Comparison of ENCODE assay signal across 19 cellular contexts in genomic region chrX:105725228-105725627, GRCh38.
A peak's percentile ranks its signal among the peaks of the same experiment; 100 is the strongest.
DNase-seq lines count a peak whose midpoint lies in the region; ATAC-seq and TF ChIP-seq lines count a peak whose summit lies in the region.
"Had no signal": no experiment of that assay in that cellular context is flagged by ENCODE, and none has a peak within 500 bp of the region (broad histone marks: within the 10 kb centered on the region; RNA-seq: fewer than 3 reads in every experiment).

No MANE protein-coding gene starts in this region.

- POLR2A ChIA-PET in naive thymus-derived CD4-positive, alpha-beta T cell (lab: Charles Lee): no interaction called here
- POLR2A ChIA-PET in RWPE1 (lab: Yijun Ruan, JAX; ENCODE audit: low non-redundant PET): no interaction called here

- CTCF ChIA-PET in naive thymus-derived CD4-positive, alpha-beta T cell (lab: Charles Lee): no interaction called here
- CTCF ChIA-PET in RWPE1 (lab: Yijun Ruan, JAX): interaction anchor here (0.7 kb wide), 1 partner anchor 24 kb away, joined by 5 read pairs; no protein-coding TSS in a partner anchor

- no peaks in the 10 kb centered on the region for H3K36me3 ChIP-seq in naive thymus-derived CD4-positive, alpha-beta T cell (ENCODE audit: control insufficient read depth in 2 of 3, insufficient read depth in 3 of 3, low read length in 3 of 3)
- H3K36me3 ChIP-seq: BLaER1 had no signal

- H3K27me3 Mint-ChIP-seq in naive thymus-derived CD4-positive, alpha-beta T cell: no peaks in the 10 kb centered on the region
- H3K27me3 Mint-ChIP-seq: CD8-positive, alpha-beta memory T cell had no signal

- no peak overlapping the region for H3K27ac ChIP-seq in naive thymus-derived CD4-positive, alpha-beta T cell (ENCODE audit: low read depth, low read length)
- H3K27ac ChIP-seq in RWPE1: no peak overlapping the region
- H3K27ac ChIP-seq: BLaER1, HL-60, PC-9 had no signal

- no peak overlapping the region for H3K4me3 Mint-ChIP-seq in naive thymus-derived CD4-positive, alpha-beta T cell
- H3K4me3 Mint-ChIP-seq: CD8-positive, alpha-beta memory T cell; T-helper 1 cell treated with Interleukin-12 subunit alpha and Interleukin-12 subunit beta and Interleukin-4 antibody, amounts not matched to agents 30 μg/mL and 1 μg/mL, for 36 hours had no signal

- H3K9me3 ChIP-seq in naive thymus-derived CD4-positive, alpha-beta T cell (ENCODE audit: control insufficient read depth in 2 of 3, low read length in 3 of 3): no peaks in the 10 kb centered on the region
- H3K9me3 ChIP-seq: BLaER1 had no signal

- H3K36me3 Mint-ChIP-seq in naive thymus-derived CD4-positive, alpha-beta T cell: no peaks in the 10 kb centered on the region
- H3K36me3 Mint-ChIP-seq: CD8-positive, alpha-beta memory T cell had no signal

- H3K4me3 ChIP-seq in naive thymus-derived CD4-positive, alpha-beta T cell (ENCODE audit: low read length): no peak overlapping the region
- H3K4me3 ChIP-seq: BLaER1, PC-9 had no signal

- no peaks in the 10 kb centered on the region for H3K27me3 ChIP-seq in naive thymus-derived CD4-positive, alpha-beta T cell (ENCODE audit: control insufficient read depth in 2 of 2, insufficient read depth in 2 of 2, low read length in 2 of 2)

- DNase-seq in naive thymus-derived CD4-positive, alpha-beta T cell: no peak
- no peak for DNase-seq in H4 (ENCODE audit: low spot score)
- DNase-seq in RWPE1 (ENCODE audit: low spot score): no peak
- DNase-seq: CD8-positive, alpha-beta memory T cell; GF-D8; NCI-H1436 treated with DMSO at 0.1 percent for 48 hours; NCI-H2107; NCI-H226; NCI-H526 treated with DMSO at 0.1 percent for 48 hours; PC-9 had no signal

- no peaks in the 10 kb centered on the region for H3K4me1 Mint-ChIP-seq in naive thymus-derived CD4-positive, alpha-beta T cell
- H3K4me1 Mint-ChIP-seq: CD8-positive, alpha-beta memory T cell had no signal

- H3K27ac Mint-ChIP-seq in naive thymus-derived CD4-positive, alpha-beta T cell: no peak overlapping the region
- H3K27ac Mint-ChIP-seq: CD8-positive, alpha-beta memory T cell; T-helper 1 cell treated with Interleukin-12 subunit alpha and Interleukin-12 subunit beta and Interleukin-4 antibody, amounts not matched to agents 30 μg/mL and 1 μg/mL, for 36 hours had no signal

- intact Hi-C loops in naive thymus-derived CD4-positive, alpha-beta T cell (cut with micrococcal nuclease): no loop called here

- H3K9me3 Mint-ChIP-seq in naive thymus-derived CD4-positive, alpha-beta T cell: peaks cover 0 to 7% (median 0%) of the 10 kb centered on the region in 11 donors
- H3K9me3 Mint-ChIP-seq: CD8-positive, alpha-beta memory T cell; T-helper 1 cell treated with Interleukin-12 subunit alpha and Interleukin-12 subunit beta and Interleukin-4 antibody, amounts not matched to agents 30 μg/mL and 1 μg/mL, for 36 hours had no signal

- H3K4me1 ChIP-seq in naive thymus-derived CD4-positive, alpha-beta T cell (ENCODE audit: control insufficient read depth in 2 of 2, insufficient read depth in 2 of 2, low read length in 2 of 2): no peaks in the 10 kb centered on the region
- H3K4me1 ChIP-seq: BLaER1 had no signal

- ATAC-seq in GM18909 (IDR thresholded peaks at IDR 0.05; ENCODE audit: poor library complexity, unreplicated experiment) (peak; percentile 61), GM21723 (IDR thresholded peaks at IDR 0.05; ENCODE audit: unreplicated experiment) (peak; percentile 69), HG03432 (IDR thresholded peaks at IDR 0.05; ENCODE audit: unreplicated experiment) (peak; percentile 92), GM19328 (IDR thresholded peaks at IDR 0.05; ENCODE audit: unreplicated experiment) (no peak)
- no peak for ATAC-seq in naive thymus-derived CD4-positive, alpha-beta T cell
- ATAC-seq: Right ventricle myocardium inferior, SK-N-SH treated with all-trans-retinoic acid at 6 μM for 48 hours had no signal

- no peak for TF ChIP-seq CTCF in RWPE1 (conservative IDR thresholded peaks at IDR 0.05; ENCODE audit: low read depth)

Comparison
In these comparisons a context has a peak if more than half of its experiments do, and no peak if none do; other contexts are left out.
1. ATAC-seq: peak in GM18909 (single experiment), GM21723 (single experiment) and HG03432 (single experiment); none in GM19328 (single experiment) and naive thymus-derived CD4-positive, alpha-beta T cell (single experiment).